Comparison of ENCODE assay signal across 9 cellular contexts in genomic region chr1:34866762-34867109, GRCh38. TPM values are rescaled to one million over a fixed set of nuclear protein-coding genes. Genes with fewer than 3 reads are reported as not detected.
A peak's percentile ranks its signal among the peaks of the same experiment; 100 is the strongest.
DNase-seq lines count a peak whose midpoint lies in the region; ATAC-seq and TF ChIP-seq lines count a peak whose summit lies in the region.
"Had no signal": no experiment of that assay in that cellular context is flagged by ENCODE, and none has a peak within 500 bp of the region (broad histone marks: within the 10 kb centered on the region; RNA-seq: fewer than 3 reads in every experiment).

No MANE protein-coding gene starts in this region.

- DNase-seq in DND-41 (no peak), MG63 (no peak), prostate gland (ENCODE audit: low spot score) (no peak), cerebellar nuclear complex (lab: John Stamatoyannopoulos, UW) (no peak), lower leg skin (ENCODE audit: low spot score in 2 of 2) (no peak), DMS53 treated with DMSO at 0.1 percent for 48 hours (lab: John Stamatoyannopoulos, UW; ENCODE audit: unreplicated experiment) (no peak)
- DNase-seq in effector memory CD8-positive, alpha-beta T cell: no peak
- DNase-seq: NCI-H345 had no signal

- peaks cover 18% of the 10 kb centered on the region for H3K36me3 Mint-ChIP-seq in effector memory CD8-positive, alpha-beta T cell (ENCODE audit: insufficient read depth)

- H3K9me3 ChIP-seq in DND-41 (ENCODE audit: insufficient read depth, low read length, severe bottlenecking) (no peaks in the 10 kb centered on the region), MG63 (no peaks in the 10 kb centered on the region), prostate gland (no peaks in the 10 kb centered on the region)

- TF ChIP-seq CTCF in DND-41 (IDR thresholded peaks at IDR 0.05; ENCODE audit: borderline replicate concordance, extremely low read depth, low read length, poor library complexity, severe bottlenecking) (no peak), prostate gland (IDR thresholded peaks at IDR 0.05) (no peak), lower leg skin (IDR thresholded peaks at IDR 0.05) (no peak)

- peaks cover 10% of the 10 kb centered on the region for H3K4me1 ChIP-seq in DND-41 (ENCODE audit: insufficient read depth, low read length)
- no peaks in the 10 kb centered on the region for H3K4me1 ChIP-seq in prostate gland (replicated peaks)

- H3K27ac ChIP-seq in DND-41 (ENCODE audit: low read length): no peak overlapping the region
- H3K27ac ChIP-seq in prostate gland: peak overlapping the region; percentile 71 to 81

- H3K9ac ChIP-seq in DND-41 (ENCODE audit: low read depth, low read length): peak overlapping the region; percentile 31; the same call in 1 of the 2 replicates

- peaks cover 29 to 37% of the 10 kb centered on the region in 2 donors for H3K4me1 Mint-ChIP-seq in effector memory CD8-positive, alpha-beta T cell (ENCODE audit: low read depth in 2 of 2)

- WGBS in prostate gland: 72% methylated on average over 5 of the region's 9 CpGs
- 22 to 32% methylated on average over 9 of the region's 9 CpGs for WGBS in lower leg skin, 2 donors

- H3K4me3 Mint-ChIP-seq in effector memory CD8-positive, alpha-beta T cell: peak overlapping the region; percentile 80 to 83

- peak overlapping the region in 1 of 2 experiments; percentile 53; a peak in 1 of 4 replicates for H3K4me3 ChIP-seq in DND-41 (ENCODE audit: low read depth in 1 of 2, low read length in 2 of 2)
- peak overlapping the region; percentile 52 for H3K4me3 ChIP-seq in MG63
- H3K4me3 ChIP-seq in prostate gland: peak overlapping the region; percentile 53 to 56
- H3K4me3 ChIP-seq in lower leg skin (ENCODE audit: low read depth, poor library complexity, severe bottlenecking): no peak overlapping the region

- H3K9me3 Mint-ChIP-seq in effector memory CD8-positive, alpha-beta T cell: peaks cover 0 to 2% of the 10 kb centered on the region in 2 donors

- TF ChIP-seq POLR2A in prostate gland (IDR thresholded peaks at IDR 0.05): no peak
- TF ChIP-seq POLR2A in lower leg skin (IDR thresholded peaks at IDR 0.05): no peak

- H2AFZ ChIP-seq in DND-41 (ENCODE audit: low read depth, low read length): peak overlapping the region; percentile 81

- H3K79me2 ChIP-seq in DND-41 (ENCODE audit: insufficient read depth, low read length): no peaks in the 10 kb centered on the region

- ATAC-seq in DND-41 (ENCODE audit: insufficient read depth, low read depth) (no peak), HG02885 (IDR thresholded peaks at IDR 0.05; ENCODE audit: poor library complexity, unreplicated experiment) (no peak)
- no peak for ATAC-seq in effector memory CD8-positive, alpha-beta T cell (replicated peaks)

- H4K20me1 ChIP-seq in DND-41 (ENCODE audit: insufficient read depth, low read length): no peaks in the 10 kb centered on the region

- H3K27me3 Mint-ChIP-seq in effector memory CD8-positive, alpha-beta T cell: peaks cover 8 to 13% of the 10 kb centered on the region in 2 donors

- no peaks in the 10 kb centered on the region for H3K36me3 ChIP-seq in DND-41 (ENCODE audit: insufficient read depth, low read length)
- H3K36me3 ChIP-seq in MG63: no peaks in the 10 kb centered on the region
- no peaks in the 10 kb centered on the region for H3K36me3 ChIP-seq in prostate gland

- intact Hi-C loops in prostate gland (cut with DNase I) (no loop called here), lower leg skin (cut with DNase I; ENCODE audit: low total_unique reads) (no loop called here)

- peaks cover 18% of the 10 kb centered on the region for H3K27me3 ChIP-seq in DND-41 (ENCODE audit: insufficient read depth, low read length, poor library complexity)
- H3K27me3 ChIP-seq in MG63: peaks cover 6% of the 10 kb centered on the region; the same call in 1 of the 2 replicates
- no peaks in the 10 kb centered on the region for H3K27me3 ChIP-seq in prostate gland (replicated peaks; ENCODE audit: insufficient read depth)

- H3K27ac Mint-ChIP-seq in effector memory CD8-positive, alpha-beta T cell: peak overlapping the region; percentile 76 to 89

- H3K4me2 ChIP-seq in DND-41 (ENCODE audit: insufficient read depth, low read length): peak overlapping the region; percentile 67

RNA-seq across cellular contexts. Expression of gene SMIM12, which starts 7.2 kb away (rescaled TPM):
- 31.0 and 38.8 TPM in 2 replicates for total RNA-seq in MG63 (2014; rRNA removed; shearing (Covaris generic); ENCODE audit: low replicate concordance)
- total RNA-seq in prostate gland (10 to 100 TPM; 10.7 to 29.6 TPM), lower leg skin (10 to 100 TPM; 22.7 to 28.8 (median 25.7) TPM)
